27 cellular contexts compared by ENCODE assay signal in the genomic region with DNA sequence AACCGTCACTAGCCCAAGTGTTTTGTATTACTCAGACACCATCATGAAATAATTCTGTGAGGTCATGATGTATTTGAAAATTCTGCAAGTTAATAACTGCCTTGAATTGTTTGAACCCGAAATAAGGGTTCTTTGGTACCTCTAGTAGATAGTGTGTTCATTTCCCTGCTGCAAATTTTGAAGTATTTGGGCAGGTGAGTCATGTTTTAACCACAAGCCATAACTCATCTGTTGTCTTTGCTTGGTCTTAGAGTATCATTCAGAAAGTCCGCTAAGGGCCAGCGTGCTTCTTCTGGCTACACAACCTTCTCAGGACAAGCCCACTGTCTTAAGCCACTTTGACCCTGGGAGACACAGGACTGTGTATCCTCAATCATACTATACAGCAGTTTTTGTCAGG.
DNase-seq lines count a peak whose midpoint lies in the region; ATAC-seq and TF ChIP-seq lines count a peak whose summit lies in the region.
"Had no signal": no experiment of that assay in that cellular context is flagged by ENCODE, and none has a peak within 500 bp of the region (broad histone marks: within the 10 kb centered on the region; RNA-seq: fewer than 3 reads in every experiment).

No MANE protein-coding gene starts in this region.

- H3K27me3 ChIP-seq in left ventricle myocardium inferior (ENCODE audit: low read depth), result no peaks in the 10 kb centered on the region
- H3K27me3 ChIP-seq in RWPE2 (ENCODE audit: insufficient read depth, poor library complexity, severe bottlenecking), result no peaks in the 10 kb centered on the region
- H3K27me3 ChIP-seq: ascending aorta; BLaER1 treated with 17β-estradiol and CSF1 and Interleukin-3, amounts not matched to agents 10 nM and 100 nM; heart left ventricle; pancreas; stomach had no signal

- H3K4me3 ChIP-seq in left ventricle myocardium inferior (no peak overlapping the region), RWPE2 (ENCODE audit: severe bottlenecking) (no peak overlapping the region), epithelial cell of esophagus (ENCODE audit: low read length) (no peak overlapping the region)
- H3K4me3 ChIP-seq: ascending aorta; BLaER1 treated with 17β-estradiol and CSF1 and Interleukin-3, amounts not matched to agents 10 nM and 100 nM; coronary artery; HAP-1; heart left ventricle; pancreas; stomach had no signal

- CTCF ChIA-PET in HEK293T (lab: Yijun Ruan, JAX), result no interaction called here

- POLR2A ChIA-PET in HEK293T (lab: Yijun Ruan, JAX), result no interaction called here

- ATAC-seq in Right ventricle myocardium inferior (no peak), RWPE2 (ENCODE audit: low read depth) (0 out of 3 replicates have a peak, but pooled peaks have one; percentile 33), HG03097 (IDR thresholded peaks at IDR 0.05; ENCODE audit: low FRiP score, unreplicated experiment) (no peak)
- ATAC-seq: left lobe of liver; natural killer cell treated with Interleukin-12 subunit alpha and Interleukin-12 subunit beta and Interleukin-15 and Interleukin-18, amount 100 ng/mL, for 72 hours; pancreas had no signal

- DNase-seq in left ventricle myocardium inferior (no peak), Right ventricle myocardium inferior (ENCODE audit: missing footprints) (no peak), RWPE2 (ENCODE audit: low spot score) (no peak), epithelial cell of esophagus (ENCODE audit: low read depth) (peak; percentile 33), SHP77 treated with DMSO at 0.1 percent for 48 hours (lab: John Stamatoyannopoulos, UW) (no peak), HEK293T (ENCODE audit: extremely low spot score) (no peak), amygdala (lab: John Stamatoyannopoulos, UW) (no peak)
- DNase-seq: ACHN; activated CD4-positive, CD25-positive, alpha-beta regulatory T cell treated with anti-CD3 and anti-CD28 coated beads, Interleukin-2, amount 50 U/mL, for 72 hours; activated naive CD4-positive, alpha-beta T cell treated with Interleukin-2 at 50 U/mL for 16 hours; activated T-cell treated with anti-CD3 and anti-CD28 coated beads, Interleukin-2, amount 50 U/mL, for 24 hours; GDM1; NCI-H2171; NCI-H526; pancreas; stimulated activated CD4-positive, alpha-beta T cell treated with anti-CD3 and anti-CD28 coated beads, Interleukin-12 subunit alpha, Interleukin-12 subunit beta, amount 100 ng/mL, for 4 hours; stimulated activated CD4-positive, alpha-beta T cell treated with anti-CD3 and anti-CD28 coated beads, Interleukin-4, amount 100 ng/mL, for 4 hours; stomach; trophoblast cell had no signal

- TF ChIP-seq CTCF in left ventricle myocardium inferior (IDR thresholded peaks at IDR 0.05; ENCODE audit: borderline replicate concordance) (no peak), RWPE2 (IDR thresholded peaks at IDR 0.05; ENCODE audit: poor library complexity, severe bottlenecking) (no peak), epithelial cell of esophagus (IDR thresholded peaks at IDR 0.05; ENCODE audit: insufficient read depth, low read depth, low read length, missing control alignments) (no peak)

- H3K27ac ChIP-seq in left ventricle myocardium inferior (replicated peaks) (peak overlapping the region; percentile 4), RWPE2 (ENCODE audit: poor library complexity, severe bottlenecking) (no peak overlapping the region)
- H3K27ac ChIP-seq: ascending aorta; BLaER1 treated with 17β-estradiol and CSF1 and Interleukin-3, amounts not matched to agents 10 nM and 100 nM; coronary artery; heart left ventricle; pancreas; stomach had no signal

- H3K36me3 ChIP-seq in left ventricle myocardium inferior, result no peaks in the 10 kb centered on the region
- no peaks in the 10 kb centered on the region for H3K36me3 ChIP-seq in RWPE2 (ENCODE audit: low read depth)
- H3K36me3 ChIP-seq: ascending aorta, HAP-1, pancreas, stomach had no signal

- intact Hi-C loops in left ventricle myocardium inferior (cut with micrococcal nuclease) (no loop called here), Right ventricle myocardium inferior (cut with DNase I) (no loop called here)

- H3K9me3 ChIP-seq in left ventricle myocardium inferior (replicated peaks) (no peaks in the 10 kb centered on the region), RWPE2 (ENCODE audit: severe bottlenecking) (no peaks in the 10 kb centered on the region)
- H3K9me3 ChIP-seq: ascending aorta; BLaER1 treated with 17β-estradiol and CSF1 and Interleukin-3, amounts not matched to agents 10 nM and 100 nM; HAP-1; heart left ventricle; pancreas; stomach had no signal

- H3K4me1 ChIP-seq in left ventricle myocardium inferior (peaks cover 16% of the 10 kb centered on the region), RWPE2 (ENCODE audit: insufficient read depth, poor library complexity, severe bottlenecking) (no peaks in the 10 kb centered on the region)
- H3K4me1 ChIP-seq: ascending aorta; BLaER1 treated with 17β-estradiol and CSF1 and Interleukin-3, amounts not matched to agents 10 nM and 100 nM; HAP-1; pancreas had no signal

TF ChIP-seq in HEK293T, 16 proteins besides CTCF, POLR2A, EP300 and RAD21:
- TF ChIP-seq FOXK2 (IDR thresholded peaks at IDR 0.05), result no peak
- TF ChIP-seq CTBP1 (IDR thresholded peaks at IDR 0.05; ENCODE audit: borderline replicate concordance), result no peak
- no peak for TF ChIP-seq FOXM1 (IDR thresholded peaks at IDR 0.05; ENCODE audit: borderline replicate concordance)
- no peak for TF ChIP-seq NFRKB (IDR thresholded peaks at IDR 0.05)
- no peak for TF ChIP-seq HDGF (IDR thresholded peaks at IDR 0.05; ENCODE audit: borderline replicate concordance)
- no peak for TF ChIP-seq ARNT (IDR thresholded peaks at IDR 0.05)
- TF ChIP-seq, protein P1, sequence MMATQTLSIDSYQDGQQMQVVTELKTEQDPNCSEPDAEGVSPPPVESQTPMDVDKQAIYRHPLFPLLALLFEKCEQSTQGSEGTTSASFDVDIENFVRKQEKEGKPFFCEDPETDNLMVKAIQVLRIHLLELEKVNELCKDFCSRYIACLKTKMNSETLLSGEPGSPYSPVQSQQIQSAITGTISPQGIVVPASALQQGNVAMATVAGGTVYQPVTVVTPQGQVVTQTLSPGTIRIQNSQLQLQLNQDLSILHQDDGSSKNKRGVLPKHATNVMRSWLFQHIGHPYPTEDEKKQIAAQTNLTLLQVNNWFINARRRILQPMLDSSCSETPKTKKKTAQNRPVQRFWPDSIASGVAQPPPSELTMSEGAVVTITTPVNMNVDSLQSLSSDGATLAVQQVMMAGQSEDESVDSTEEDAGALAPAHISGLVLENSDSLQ (IDR thresholded peaks at IDR 0.05), result no peak
- no peak for TF ChIP-seq L3MBTL2 (conservative IDR thresholded peaks at IDR 0.05)
- no peak for TF ChIP-seq ELF4 (IDR thresholded peaks at IDR 0.05)
- no peak for TF ChIP-seq FOXA1 (IDR thresholded peaks at IDR 0.05)
- TF ChIP-seq LEF1 (IDR thresholded peaks at IDR 0.05; ENCODE audit: borderline replicate concordance), result no peak
- TF ChIP-seq SP1 (IDR thresholded peaks at IDR 0.05), result no peak
- TF ChIP-seq SUZ12 (IDR thresholded peaks at IDR 0.05), result no peak
- no peak for TF ChIP-seq ZNF384 (IDR thresholded peaks at IDR 0.05)
- TF ChIP-seq TARDBP (IDR thresholded peaks at IDR 0.05), result no peak
- no peak for TF ChIP-seq BHLHE40 (IDR thresholded peaks at IDR 0.05; ENCODE audit: borderline replicate concordance)
